Comparison of ENCODE assay signal across 1 cellular context in the genomic region with DNA sequence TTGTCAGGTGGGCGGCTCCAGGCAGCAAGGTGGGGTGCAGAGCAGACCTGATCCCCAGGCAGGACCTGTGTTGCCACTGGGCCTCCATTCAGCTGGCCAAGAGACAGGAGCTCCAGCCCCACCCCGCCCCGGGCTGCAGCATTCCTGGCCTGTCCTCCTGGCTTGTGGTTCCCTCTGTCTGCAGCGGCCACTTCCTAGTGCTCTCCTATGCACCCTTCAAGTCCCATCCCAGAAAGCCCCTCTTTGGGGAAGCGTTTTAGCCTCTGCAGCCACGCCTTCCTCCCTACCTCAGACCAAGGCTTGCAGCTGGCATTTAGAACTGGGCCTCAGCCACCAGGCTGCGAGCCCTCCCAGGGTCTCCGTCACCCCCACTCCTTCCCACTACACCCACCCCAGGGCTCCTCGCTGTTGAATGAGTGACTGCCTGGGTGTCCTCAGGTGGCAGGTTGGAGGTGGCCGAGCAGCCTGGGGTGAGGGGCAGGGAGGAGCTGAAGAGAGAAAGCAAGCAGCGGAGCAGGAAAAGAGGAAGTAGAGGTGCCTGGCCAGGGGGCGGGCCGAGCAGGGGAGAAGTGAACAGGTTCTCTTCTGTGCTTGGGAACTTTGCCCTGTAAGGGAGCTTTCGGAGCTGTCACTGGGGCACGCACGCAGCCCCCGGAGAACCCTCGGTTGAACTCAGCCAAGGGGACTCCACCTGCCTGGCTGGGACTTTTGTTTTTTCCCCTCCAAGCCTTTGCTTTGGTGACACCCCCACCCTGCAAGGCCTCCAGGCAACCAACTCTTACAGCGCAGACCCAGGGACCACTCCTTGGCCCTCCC.
TF ChIP-seq lines count a peak whose summit lies in the region.

No MANE protein-coding gene starts in this region.

TF ChIP-seq in HepG2, 621 proteins besides CTCF, POLR2A, EP300 and RAD21 (continued from another document):
- TF ChIP-seq, protein P1, sequence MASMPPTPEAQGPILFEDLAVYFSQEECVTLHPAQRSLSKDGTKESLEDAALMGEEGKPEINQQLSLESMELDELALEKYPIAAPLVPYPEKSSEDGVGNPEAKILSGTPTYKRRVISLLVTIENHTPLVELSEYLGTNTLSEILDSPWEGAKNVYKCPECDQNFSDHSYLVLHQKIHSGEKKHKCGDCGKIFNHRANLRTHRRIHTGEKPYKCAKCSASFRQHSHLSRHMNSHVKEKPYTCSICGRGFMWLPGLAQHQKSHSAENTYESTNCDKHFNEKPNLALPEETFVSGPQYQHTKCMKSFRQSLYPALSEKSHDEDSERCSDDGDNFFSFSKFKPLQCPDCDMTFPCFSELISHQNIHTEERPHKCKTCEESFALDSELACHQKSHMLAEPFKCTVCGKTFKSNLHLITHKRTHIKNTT (CRISPR knock-in tag; IDR thresholded peaks at IDR 0.05) = no peak
- TF ChIP-seq ZNF558 (CRISPR knock-in tag; IDR thresholded peaks at IDR 0.05; ENCODE audit: borderline replicate concordance) (0 out of 2 replicates have a peak, but pooled peaks have one; percentile 31), HNF4A (CRISPR knock-in tag; IDR thresholded peaks at IDR 0.05) (peak; percentile 59), ZNF672 (CRISPR knock-in tag; IDR thresholded peaks at IDR 0.05) (no peak), PCBP1 (IDR thresholded peaks at IDR 0.05; ENCODE audit: borderline replicate concordance, low read depth, low read length) (0 out of 2 replicates have a peak, but pooled peaks have one; percentile 43), ZNF136 (CRISPR knock-in tag; IDR thresholded peaks at IDR 0.05; ENCODE audit: low read depth) (no peak), SRY (CRISPR knock-in tag; IDR thresholded peaks at IDR 0.05) (peak; percentile 22; the same call in 1 of the 2 replicates), NBN (conservative IDR thresholded peaks at IDR 0.05) (no peak), GFI1 (CRISPR knock-in tag; IDR thresholded peaks at IDR 0.05; ENCODE audit: borderline replicate concordance) (0 out of 2 replicates have a peak, but pooled peaks have one; percentile 21), TFDP2 (CRISPR knock-in tag; IDR thresholded peaks at IDR 0.05) (no peak), ZNF354B (CRISPR knock-in tag; IDR thresholded peaks at IDR 0.05) (no peak), ZFY (CRISPR knock-in tag; IDR thresholded peaks at IDR 0.05) (peak; percentile 40), SP4 (CRISPR knock-in tag; IDR thresholded peaks at IDR 0.05) (peak; percentile 46; the same call in 1 of the 2 replicates), MYC (CRISPR knock-in tag; IDR thresholded peaks at IDR 0.05; ENCODE audit: borderline replicate concordance) (peak; percentile 36; the same call in 1 of the 2 replicates), NPAS2 (CRISPR knock-in tag; IDR thresholded peaks at IDR 0.05; ENCODE audit: borderline replicate concordance) (no peak), AGO1 (IDR thresholded peaks at IDR 0.05; ENCODE audit: low read depth, low read length, poor library complexity, severe bottlenecking) (no peak), ZNF18 (CRISPR knock-in tag; IDR thresholded peaks at IDR 0.05; ENCODE audit: insufficient replicate concordance) (no peak), HHEX (CRISPR knock-in tag; IDR thresholded peaks at IDR 0.05) (no peak), ZNF784 (CRISPR knock-in tag; IDR thresholded peaks at IDR 0.05; ENCODE audit: borderline replicate concordance) (no peak), THAP9 (CRISPR knock-in tag; IDR thresholded peaks at IDR 0.05; ENCODE audit: borderline replicate concordance) (peak; percentile 15; the same call in 1 of the 2 replicates), THYN1 (CRISPR knock-in tag; IDR thresholded peaks at IDR 0.05; ENCODE audit: borderline replicate concordance, low read depth) (no peak), ZNF567 (CRISPR knock-in tag; IDR thresholded peaks at IDR 0.05; ENCODE audit: borderline replicate concordance) (no peak), ESRRA (CRISPR knock-in tag; IDR thresholded peaks at IDR 0.05; ENCODE audit: low read depth) (no peak), ZZZ3 (CRISPR knock-in tag; IDR thresholded peaks at IDR 0.05; ENCODE audit: borderline replicate concordance) (no peak), AKAP8 (CRISPR knock-in tag; IDR thresholded peaks at IDR 0.05) (no peak), ZNF292 (CRISPR knock-in tag; IDR thresholded peaks at IDR 0.05; ENCODE audit: borderline replicate concordance, low read depth) (no peak; the same call in 1 of the 2 replicates), GABPB1 (CRISPR knock-in tag; IDR thresholded peaks at IDR 0.05) (peak; percentile 57), ZMAT3 (CRISPR knock-in tag; conservative IDR thresholded peaks at IDR 0.05) (peak; percentile 59; the same call in 1 of the 2 replicates), PRDM15 (CRISPR knock-in tag; IDR thresholded peaks at IDR 0.05) (no peak), ZNF547 (CRISPR knock-in tag; IDR thresholded peaks at IDR 0.05) (no peak), NR2F6 (IDR thresholded peaks at IDR 0.05) (no peak), NR2F6 (CRISPR knock-in tag; IDR thresholded peaks at IDR 0.05) (no peak), ZNF572 (CRISPR knock-in tag; IDR thresholded peaks at IDR 0.05) (0 out of 2 replicates have a peak, but pooled peaks have one; percentile 25)
- TF ChIP-seq, protein P2, sequence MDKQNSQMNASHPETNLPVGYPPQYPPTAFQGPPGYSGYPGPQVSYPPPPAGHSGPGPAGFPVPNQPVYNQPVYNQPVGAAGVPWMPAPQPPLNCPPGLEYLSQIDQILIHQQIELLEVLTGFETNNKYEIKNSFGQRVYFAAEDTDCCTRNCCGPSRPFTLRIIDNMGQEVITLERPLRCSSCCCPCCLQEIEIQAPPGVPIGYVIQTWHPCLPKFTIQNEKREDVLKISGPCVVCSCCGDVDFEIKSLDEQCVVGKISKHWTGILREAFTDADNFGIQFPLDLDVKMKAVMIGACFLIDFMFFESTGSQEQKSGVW (CRISPR knock-in tag; IDR thresholded peaks at IDR 0.05; ENCODE audit: borderline replicate concordance) = no peak
- TF ChIP-seq, protein P3, sequence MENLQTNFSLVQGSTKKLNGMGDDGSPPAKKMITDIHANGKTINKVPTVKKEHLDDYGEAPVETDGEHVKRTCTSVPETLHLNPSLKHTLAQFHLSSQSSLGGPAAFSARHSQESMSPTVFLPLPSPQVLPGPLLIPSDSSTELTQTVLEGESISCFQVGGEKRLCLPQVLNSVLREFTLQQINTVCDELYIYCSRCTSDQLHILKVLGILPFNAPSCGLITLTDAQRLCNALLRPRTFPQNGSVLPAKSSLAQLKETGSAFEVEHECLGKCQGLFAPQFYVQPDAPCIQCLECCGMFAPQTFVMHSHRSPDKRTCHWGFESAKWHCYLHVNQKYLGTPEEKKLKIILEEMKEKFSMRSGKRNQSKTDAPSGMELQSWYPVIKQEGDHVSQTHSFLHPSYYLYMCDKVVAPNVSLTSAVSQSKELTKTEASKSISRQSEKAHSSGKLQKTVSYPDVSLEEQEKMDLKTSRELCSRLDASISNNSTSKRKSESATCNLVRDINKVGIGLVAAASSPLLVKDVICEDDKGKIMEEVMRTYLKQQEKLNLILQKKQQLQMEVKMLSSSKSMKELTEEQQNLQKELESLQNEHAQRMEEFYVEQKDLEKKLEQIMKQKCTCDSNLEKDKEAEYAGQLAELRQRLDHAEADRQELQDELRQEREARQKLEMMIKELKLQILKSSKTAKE (CRISPR knock-in tag; IDR thresholded peaks at IDR 0.05; ENCODE audit: borderline replicate concordance) = no peak
- TF ChIP-seq, protein P4, sequence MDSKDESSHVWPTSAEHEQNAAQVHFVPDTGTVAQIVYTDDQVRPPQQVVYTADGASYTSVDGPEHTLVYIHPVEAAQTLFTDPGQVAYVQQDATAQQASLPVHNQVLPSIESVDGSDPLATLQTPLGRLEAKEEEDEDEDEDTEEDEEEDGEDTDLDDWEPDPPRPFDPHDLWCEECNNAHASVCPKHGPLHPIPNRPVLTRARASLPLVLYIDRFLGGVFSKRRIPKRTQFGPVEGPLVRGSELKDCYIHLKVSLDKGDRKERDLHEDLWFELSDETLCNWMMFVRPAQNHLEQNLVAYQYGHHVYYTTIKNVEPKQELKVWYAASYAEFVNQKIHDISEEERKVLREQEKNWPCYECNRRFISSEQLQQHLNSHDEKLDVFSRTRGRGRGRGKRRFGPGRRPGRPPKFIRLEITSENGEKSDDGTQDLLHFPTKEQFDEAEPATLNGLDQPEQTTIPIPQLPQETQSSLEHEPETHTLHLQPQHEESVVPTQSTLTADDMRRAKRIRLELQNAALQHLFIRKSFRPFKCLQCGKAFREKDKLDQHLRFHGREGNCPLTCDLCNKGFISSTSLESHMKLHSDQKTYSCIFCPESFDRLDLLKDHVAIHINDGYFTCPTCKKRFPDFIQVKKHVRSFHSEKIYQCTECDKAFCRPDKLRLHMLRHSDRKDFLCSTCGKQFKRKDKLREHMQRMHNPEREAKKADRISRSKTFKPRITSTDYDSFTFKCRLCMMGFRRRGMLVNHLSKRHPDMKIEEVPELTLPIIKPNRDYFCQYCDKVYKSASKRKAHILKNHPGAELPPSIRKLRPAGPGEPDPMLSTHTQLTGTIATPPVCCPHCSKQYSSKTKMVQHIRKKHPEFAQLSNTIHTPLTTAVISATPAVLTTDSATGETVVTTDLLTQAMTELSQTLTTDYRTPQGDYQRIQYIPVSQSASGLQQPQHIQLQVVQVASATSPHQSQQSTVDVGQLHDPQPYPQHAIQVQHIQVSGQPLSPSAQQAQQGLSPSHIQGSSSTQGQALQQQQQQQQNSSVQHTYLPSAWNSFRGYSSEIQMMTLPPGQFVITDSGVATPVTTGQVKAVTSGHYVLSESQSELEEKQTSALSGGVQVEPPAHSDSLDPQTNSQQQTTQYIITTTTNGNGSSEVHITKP (CRISPR knock-in tag; IDR thresholded peaks at IDR 0.05; ENCODE audit: low read depth) = no peak
TF ChIP-seq in HepG2: peak in this region for 106.
